In genomic region chr12:43750814-43751213, GRCh38 we compare ENCODE assay signal across 3 cellular contexts.
A peak's percentile ranks its signal among the peaks of the same experiment; 100 is the strongest.
TF ChIP-seq lines count a peak whose summit lies in the region.

No MANE protein-coding gene starts in this region.

TF ChIP-seq in A549, 52 proteins besides CTCF, POLR2A, EP300 and RAD21:
- TF ChIP-seq CEBPB (IDR thresholded peaks at IDR 0.05) = peak; percentile 31 to 58; a peak in 1 of 4 replicates
- no peak for TF ChIP-seq HOXB5 (CRISPR knock-in tag; IDR thresholded peaks at IDR 0.05)

TF ChIP-seq in IMR-90, 13 proteins besides CTCF, POLR2A, EP300 and RAD21:
- TF ChIP-seq NFE2L2 (IDR thresholded peaks at IDR 0.05; ENCODE audit: low read depth, low read length) (no peak), CEBPB (IDR thresholded peaks at IDR 0.05; ENCODE audit: low read depth, low read length) (peak; percentile 87)
TF ChIP-seq in IMR-90: peak in this region for 1.

TF ChIP-seq in K562, 482 proteins besides CTCF, POLR2A, EP300 and RAD21:
- TF ChIP-seq MNT (conservative IDR thresholded peaks at IDR 0.05) (no peak), DIDO1 (tag; IDR thresholded peaks at IDR 0.05; ENCODE audit: low read depth) (no peak), KLF13 (tag; IDR thresholded peaks at IDR 0.05; ENCODE audit: borderline replicate concordance, low read depth) (no peak), CEBPB (tag; IDR thresholded peaks at IDR 0.05) (peak; percentile 78), CEBPG (CRISPR knock-in tag; IDR thresholded peaks at IDR 0.05) (no peak), CEBPG (tag; conservative IDR thresholded peaks at IDR 0.05 in 1 of 2, IDR thresholded peaks at IDR 0.05 in 1 of 2) (peak; percentile 37 to 67; a peak in 3 of 4 replicates), ZBTB11 (CRISPR knock-in tag; IDR thresholded peaks at IDR 0.05) (no peak), ZNF766 (CRISPR knock-in tag; conservative IDR thresholded peaks at IDR 0.05) (no peak)
TF ChIP-seq in K562: peak in this region for 2.
